In the genomic region with DNA sequence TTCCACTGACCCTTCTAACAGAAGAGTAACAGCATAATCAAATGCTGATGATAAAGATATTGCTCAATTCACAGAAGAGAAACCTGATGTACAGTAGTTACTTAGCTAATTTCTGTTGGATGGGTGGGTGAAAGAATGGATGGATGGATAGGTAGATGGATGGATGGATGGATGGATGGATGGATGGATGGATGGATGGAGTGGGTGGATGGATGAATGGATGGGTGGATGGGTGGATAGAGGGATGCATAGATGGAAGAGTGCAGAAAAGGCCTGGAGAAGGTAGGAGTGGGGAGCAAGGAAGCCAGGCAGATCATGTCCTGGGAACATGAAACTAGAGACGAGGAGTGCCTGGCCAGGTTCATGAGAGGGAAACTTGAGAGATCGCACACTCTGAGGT, we compare ENCODE assay signal across 37 cellular contexts.
"Had no signal": no experiment of that assay in that cellular context is flagged by ENCODE, and none has a peak within 500 bp of the region (broad histone marks: within the 10 kb centered on the region; RNA-seq: fewer than 3 reads in every experiment).

No MANE protein-coding gene starts in this region.

- H3K27ac Mint-ChIP-seq: activated B cell treated with CpG ODN at 0.5 μM for 24 hours; activated CD4-positive, alpha-beta memory T cell treated with anti-CD3 and anti-CD28 coated beads for 36 hours; activated CD4-positive, alpha-beta T cell treated with anti-CD3 and anti-CD28 coated beads, Interleukin-2, amount 10 ng/mL, durations not matched to agents 7 days and 5 days; activated CD8-positive, alpha-beta T cell treated with anti-CD3 and anti-CD28 coated beads for 36 hours; activated naive CD4-positive, alpha-beta T cell treated with anti-CD3 and anti-CD28 coated beads for 36 hours; activated naive CD4-positive, alpha-beta T cell treated with anti-CD3 and anti-CD28 coated beads, Interleukin-2, amount 50 U/mL, for 72 hours; activated naive CD8-positive, alpha-beta T cell treated with anti-CD3 and anti-CD28 coated beads for 36 hours; activated T-cell treated with anti-CD3 and anti-CD28 coated beads, Interleukin-2, amount 50 U/mL, for 72 hours; activated T-helper 1 cell treated with anti-CD3 and anti-CD28 coated beads, Interleukin-12 subunit alpha, Interleukin-12 subunit beta, Interleukin-2, Interleukin-4 antibody, amounts not matched to agents 30 ng/mL and 10 ng/mL and 1 ng/mL, durations not matched to agents 14 hours and 24 hours and 36 hours; activated T-helper 17 cell treated with anti-CD3 and anti-CD28 coated beads, Interleukin-2, amount 50 U/mL, for 72 hours; T-helper 1 cell treated with Interleukin-12 subunit alpha and Interleukin-12 subunit beta and Interleukin-4 antibody, amounts not matched to agents 30 μg/mL and 1 μg/mL, for 36 hours; T-helper 2 cell treated with Interferon-gamma antibody and Interleukin-4, amounts not matched to agents 5 μg/mL and 100 μg/mL, for 36 hours had no signal

- H3K27me3 Mint-ChIP-seq: activated B cell treated with CpG ODN at 0.5 μM for 24 hours; activated CD8-positive, alpha-beta T cell treated with anti-CD3 and anti-CD28 coated beads for 36 hours; activated naive CD8-positive, alpha-beta T cell treated with anti-CD3 and anti-CD28 coated beads for 36 hours had no signal

- H3K27ac ChIP-seq: adrenal gland, body of pancreas, brain microvascular endothelial cell, breast epithelium, VCaP had no signal

- H3K4me1 ChIP-seq: adrenal gland, body of pancreas, breast epithelium had no signal

- DNase-seq: activated B cell treated with CpG ODN at 0.5 μM for 24 hours; activated CD4-positive, alpha-beta memory T cell treated with anti-CD3 and anti-CD28 coated beads for 36 hours; activated CD4-positive, alpha-beta T cell treated with anti-CD3 and anti-CD28 coated beads for 4 hours; activated CD4-positive, alpha-beta T cell treated with anti-CD3 and anti-CD28 coated beads, Interleukin-2, amount 10 ng/mL, durations not matched to agents 7 days and 5 days; activated CD4-positive, alpha-beta T cell treated with anti-CD3 and anti-CD28 coated beads, Interleukin-2, amount 50 U/mL, for 4 hours; activated CD4-positive, CD25-positive, alpha-beta regulatory T cell treated with anti-CD3 and anti-CD28 coated beads, Interleukin-2, amount 50 U/mL, for 72 hours; activated CD8-positive, alpha-beta memory T cell treated with anti-CD3 and anti-CD28 coated beads, Interleukin-2, amount 50 U/mL, for 4 hours; activated CD8-positive, alpha-beta T cell treated with anti-CD3 and anti-CD28 coated beads for 36 hours; activated effector memory CD4-positive, alpha-beta T cell treated with anti-CD3 and anti-CD28 coated beads, Interleukin-2, amount 50 U/mL, for 16 hours; activated gamma-delta T cell treated with Interleukin-2 at 50 U/mL for 16 hours; activated naive CD4-positive, alpha-beta T cell; activated naive CD4-positive, alpha-beta T cell treated with anti-CD3 and anti-CD28 coated beads for 36 hours; activated naive CD4-positive, alpha-beta T cell treated with anti-CD3 and anti-CD28 coated beads, Interleukin-2, amount 50 U/mL, for 16 hours; activated naive CD8-positive, alpha-beta T cell treated with anti-CD3 and anti-CD28 coated beads for 36 hours; activated T-cell treated with anti-CD3 and anti-CD28 coated beads for 4 hours; activated T-cell treated with anti-CD3 and anti-CD28 coated beads, Interleukin-2, amount 50 U/mL, for 1 hour; activated T-cell treated with anti-CD3 and anti-CD28 coated beads, Interleukin-2, amount 50 U/mL, for 4 hours; activated T-cell treated with anti-CD3 and anti-CD28 coated beads, Interleukin-2, amount 50 U/mL, for 72 hours; adrenal gland; amniotic stem cell; aorta; body of pancreas; brain microvascular endothelial cell; cerebellar nuclear complex; T-helper 1 cell; T-helper 2 cell; T-helper 9 cell had no signal

- ATAC-seq: activated CD8-positive, alpha-beta T cell treated with anti-CD3 and anti-CD28 coated beads for 36 hours; activated naive CD4-positive, alpha-beta T cell treated with anti-CD3 and anti-CD28 coated beads, Interleukin-2, amount 50 U/mL, for 72 hours; activated T-cell treated with anti-CD3 and anti-CD28 coated beads, Interleukin-2, amount 50 U/mL, for 4 hours; activated T-cell treated with anti-CD3 and anti-CD28 coated beads, Interleukin-2, amount 50 U/mL, for 72 hours; activated T-helper 17 cell treated with anti-CD3 and anti-CD28 coated beads, Interleukin-2, amount 50 U/mL, for 72 hours; body of pancreas had no signal

- H3K4me1 Mint-ChIP-seq: activated B cell treated with CpG ODN at 0.5 μM for 24 hours; central memory CD8-positive, alpha-beta T cell had no signal

- H3K9me3 ChIP-seq: adrenal gland, body of pancreas, breast epithelium had no signal

- H3K4me3 Mint-ChIP-seq: activated B cell treated with CpG ODN at 0.5 μM for 24 hours; activated CD4-positive, alpha-beta memory T cell treated with anti-CD3 and anti-CD28 coated beads for 36 hours; activated CD4-positive, alpha-beta T cell treated with anti-CD3 and anti-CD28 coated beads, Interleukin-2, amount 10 ng/mL, durations not matched to agents 7 days and 5 days; activated CD8-positive, alpha-beta T cell treated with anti-CD3 and anti-CD28 coated beads for 36 hours; activated naive CD4-positive, alpha-beta T cell treated with anti-CD3 and anti-CD28 coated beads for 36 hours; activated naive CD8-positive, alpha-beta T cell treated with anti-CD3 and anti-CD28 coated beads for 36 hours; activated T-cell treated with anti-CD3 and anti-CD28 coated beads, Interleukin-2, amount 50 U/mL, for 4 hours; activated T-cell treated with anti-CD3 and anti-CD28 coated beads, Interleukin-2, amount 50 U/mL, for 72 hours; activated T-helper 1 cell treated with anti-CD3 and anti-CD28 coated beads, Interleukin-12 subunit alpha, Interleukin-12 subunit beta, Interleukin-2, Interleukin-4 antibody, amounts not matched to agents 30 ng/mL and 10 ng/mL and 1 ng/mL, durations not matched to agents 14 hours and 24 hours and 36 hours; activated T-helper 17 cell treated with anti-CD3 and anti-CD28 coated beads, Interleukin-2, amount 50 U/mL, for 72 hours; central memory CD8-positive, alpha-beta T cell; T-helper 1 cell treated with Interleukin-12 subunit alpha and Interleukin-12 subunit beta and Interleukin-4 antibody, amounts not matched to agents 30 μg/mL and 1 μg/mL, for 36 hours; T-helper 2 cell treated with Interferon-gamma antibody and Interleukin-4, amounts not matched to agents 5 μg/mL and 100 μg/mL, for 36 hours had no signal

- H3K36me3 Mint-ChIP-seq: activated naive CD8-positive, alpha-beta T cell treated with anti-CD3 and anti-CD28 coated beads for 36 hours had no signal

- H3K27me3 ChIP-seq: body of pancreas, brain microvascular endothelial cell had no signal

- FAIRE-seq: astrocyte, TTC549 had no signal

- H3K36me3 ChIP-seq: adrenal gland, brain microvascular endothelial cell, breast epithelium had no signal

- H3K4me3 ChIP-seq: adrenal gland, body of pancreas, breast epithelium had no signal
